ENCODE assay signal across 2 cellular contexts in the genomic region with DNA sequence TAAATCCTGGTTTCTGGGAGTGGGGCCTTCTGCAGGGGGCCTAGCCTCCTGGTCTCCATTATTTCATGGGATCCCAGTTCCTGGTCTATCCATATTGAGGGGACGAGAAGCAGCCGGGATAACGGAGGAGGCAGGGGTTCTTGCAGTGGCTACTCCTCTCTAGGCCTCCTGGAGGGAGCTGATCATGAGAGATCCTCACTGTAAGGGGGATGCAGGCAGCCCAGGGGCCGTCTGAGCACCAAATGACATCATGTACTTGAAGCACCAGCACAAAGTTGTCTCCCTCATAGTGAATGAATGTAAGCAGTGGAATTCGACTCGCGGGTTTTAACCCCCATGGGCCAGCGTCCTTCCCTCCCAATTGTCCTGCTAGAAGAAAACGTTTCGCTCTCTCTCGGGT.
TF ChIP-seq lines count a peak whose summit lies in the region.

No MANE protein-coding gene starts in this region.

TF ChIP-seq in SK-N-SH, 30 proteins besides CTCF, POLR2A, EP300 and RAD21 (continued from another document):
- TF ChIP-seq, protein P1, sequence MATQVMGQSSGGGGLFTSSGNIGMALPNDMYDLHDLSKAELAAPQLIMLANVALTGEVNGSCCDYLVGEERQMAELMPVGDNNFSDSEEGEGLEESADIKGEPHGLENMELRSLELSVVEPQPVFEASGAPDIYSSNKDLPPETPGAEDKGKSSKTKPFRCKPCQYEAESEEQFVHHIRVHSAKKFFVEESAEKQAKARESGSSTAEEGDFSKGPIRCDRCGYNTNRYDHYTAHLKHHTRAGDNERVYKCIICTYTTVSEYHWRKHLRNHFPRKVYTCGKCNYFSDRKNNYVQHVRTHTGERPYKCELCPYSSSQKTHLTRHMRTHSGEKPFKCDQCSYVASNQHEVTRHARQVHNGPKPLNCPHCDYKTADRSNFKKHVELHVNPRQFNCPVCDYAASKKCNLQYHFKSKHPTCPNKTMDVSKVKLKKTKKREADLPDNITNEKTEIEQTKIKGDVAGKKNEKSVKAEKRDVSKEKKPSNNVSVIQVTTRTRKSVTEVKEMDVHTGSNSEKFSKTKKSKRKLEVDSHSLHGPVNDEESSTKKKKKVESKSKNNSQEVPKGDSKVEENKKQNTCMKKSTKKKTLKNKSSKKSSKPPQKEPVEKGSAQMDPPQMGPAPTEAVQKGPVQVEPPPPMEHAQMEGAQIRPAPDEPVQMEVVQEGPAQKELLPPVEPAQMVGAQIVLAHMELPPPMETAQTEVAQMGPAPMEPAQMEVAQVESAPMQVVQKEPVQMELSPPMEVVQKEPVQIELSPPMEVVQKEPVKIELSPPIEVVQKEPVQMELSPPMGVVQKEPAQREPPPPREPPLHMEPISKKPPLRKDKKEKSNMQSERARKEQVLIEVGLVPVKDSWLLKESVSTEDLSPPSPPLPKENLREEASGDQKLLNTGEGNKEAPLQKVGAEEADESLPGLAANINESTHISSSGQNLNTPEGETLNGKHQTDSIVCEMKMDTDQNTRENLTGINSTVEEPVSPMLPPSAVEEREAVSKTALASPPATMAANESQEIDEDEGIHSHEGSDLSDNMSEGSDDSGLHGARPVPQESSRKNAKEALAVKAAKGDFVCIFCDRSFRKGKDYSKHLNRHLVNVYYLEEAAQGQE (IDR thresholded peaks at IDR 0.05; ENCODE audit: low read depth, low read length): no peak
- TF ChIP-seq NRF1 (IDR thresholded peaks at IDR 0.05; ENCODE audit: low read depth, low read length) (no peak), RFX5 (IDR thresholded peaks at IDR 0.05; ENCODE audit: low read length) (no peak), FOXM1 (IDR thresholded peaks at IDR 0.05; ENCODE audit: low read depth) (no peak), POLR2AphosphoS5 (IDR thresholded peaks at IDR 0.05; ENCODE audit: low read depth, low read length) (no peak), TCF12 (IDR thresholded peaks at IDR 0.05) (no peak), GABPA (IDR thresholded peaks at IDR 0.05; ENCODE audit: low read depth) (no peak), SIN3A (IDR thresholded peaks at IDR 0.05; ENCODE audit: borderline replicate concordance, low read depth, low read length) (no peak), ELF1 (IDR thresholded peaks at IDR 0.05) (no peak)
- TF ChIP-seq, protein P2, sequence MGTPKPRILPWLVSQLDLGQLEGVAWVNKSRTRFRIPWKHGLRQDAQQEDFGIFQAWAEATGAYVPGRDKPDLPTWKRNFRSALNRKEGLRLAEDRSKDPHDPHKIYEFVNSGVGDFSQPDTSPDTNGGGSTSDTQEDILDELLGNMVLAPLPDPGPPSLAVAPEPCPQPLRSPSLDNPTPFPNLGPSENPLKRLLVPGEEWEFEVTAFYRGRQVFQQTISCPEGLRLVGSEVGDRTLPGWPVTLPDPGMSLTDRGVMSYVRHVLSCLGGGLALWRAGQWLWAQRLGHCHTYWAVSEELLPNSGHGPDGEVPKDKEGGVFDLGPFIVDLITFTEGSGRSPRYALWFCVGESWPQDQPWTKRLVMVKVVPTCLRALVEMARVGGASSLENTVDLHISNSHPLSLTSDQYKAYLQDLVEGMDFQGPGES (IDR thresholded peaks at IDR 0.05; ENCODE audit: low read depth, low read length): no peak
- TF ChIP-seq, protein P3, sequence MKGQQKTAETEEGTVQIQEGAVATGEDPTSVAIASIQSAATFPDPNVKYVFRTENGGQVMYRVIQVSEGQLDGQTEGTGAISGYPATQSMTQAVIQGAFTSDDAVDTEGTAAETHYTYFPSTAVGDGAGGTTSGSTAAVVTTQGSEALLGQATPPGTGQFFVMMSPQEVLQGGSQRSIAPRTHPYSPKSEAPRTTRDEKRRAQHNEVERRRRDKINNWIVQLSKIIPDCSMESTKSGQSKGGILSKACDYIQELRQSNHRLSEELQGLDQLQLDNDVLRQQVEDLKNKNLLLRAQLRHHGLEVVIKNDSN (IDR thresholded peaks at IDR 0.05; ENCODE audit: borderline replicate concordance, low read depth): no peak

TF ChIP-seq in SK-N-SH treated with all-trans-retinoic acid at 6 μM for 48 hours, 23 proteins besides CTCF, POLR2A, EP300 and RAD21 (continued from another document):
- no peak for TF ChIP-seq TSHZ2 (CRISPR knock-in tag; IDR thresholded peaks at IDR 0.05)
- TF ChIP-seq, protein P4, sequence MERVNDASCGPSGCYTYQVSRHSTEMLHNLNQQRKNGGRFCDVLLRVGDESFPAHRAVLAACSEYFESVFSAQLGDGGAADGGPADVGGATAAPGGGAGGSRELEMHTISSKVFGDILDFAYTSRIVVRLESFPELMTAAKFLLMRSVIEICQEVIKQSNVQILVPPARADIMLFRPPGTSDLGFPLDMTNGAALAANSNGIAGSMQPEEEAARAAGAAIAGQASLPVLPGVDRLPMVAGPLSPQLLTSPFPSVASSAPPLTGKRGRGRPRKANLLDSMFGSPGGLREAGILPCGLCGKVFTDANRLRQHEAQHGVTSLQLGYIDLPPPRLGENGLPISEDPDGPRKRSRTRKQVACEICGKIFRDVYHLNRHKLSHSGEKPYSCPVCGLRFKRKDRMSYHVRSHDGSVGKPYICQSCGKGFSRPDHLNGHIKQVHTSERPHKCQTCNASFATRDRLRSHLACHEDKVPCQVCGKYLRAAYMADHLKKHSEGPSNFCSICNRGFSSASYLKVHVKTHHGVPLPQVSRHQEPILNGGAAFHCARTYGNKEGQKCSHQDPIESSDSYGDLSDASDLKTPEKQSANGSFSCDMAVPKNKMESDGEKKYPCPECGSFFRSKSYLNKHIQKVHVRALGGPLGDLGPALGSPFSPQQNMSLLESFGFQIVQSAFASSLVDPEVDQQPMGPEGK (CRISPR knock-in tag; IDR thresholded peaks at IDR 0.05; ENCODE audit: borderline replicate concordance): no peak
- no peak for TF ChIP-seq GLIS3 (CRISPR knock-in tag; IDR thresholded peaks at IDR 0.05)
- no peak for TF ChIP-seq ARNTL (CRISPR knock-in tag; IDR thresholded peaks at IDR 0.05; ENCODE audit: borderline replicate concordance, low read depth)
- no peak for TF ChIP-seq SNAI2 (CRISPR knock-in tag; IDR thresholded peaks at IDR 0.05)
- TF ChIP-seq OSR1 (CRISPR knock-in tag; IDR thresholded peaks at IDR 0.05): no peak
- TF ChIP-seq, protein P5, sequence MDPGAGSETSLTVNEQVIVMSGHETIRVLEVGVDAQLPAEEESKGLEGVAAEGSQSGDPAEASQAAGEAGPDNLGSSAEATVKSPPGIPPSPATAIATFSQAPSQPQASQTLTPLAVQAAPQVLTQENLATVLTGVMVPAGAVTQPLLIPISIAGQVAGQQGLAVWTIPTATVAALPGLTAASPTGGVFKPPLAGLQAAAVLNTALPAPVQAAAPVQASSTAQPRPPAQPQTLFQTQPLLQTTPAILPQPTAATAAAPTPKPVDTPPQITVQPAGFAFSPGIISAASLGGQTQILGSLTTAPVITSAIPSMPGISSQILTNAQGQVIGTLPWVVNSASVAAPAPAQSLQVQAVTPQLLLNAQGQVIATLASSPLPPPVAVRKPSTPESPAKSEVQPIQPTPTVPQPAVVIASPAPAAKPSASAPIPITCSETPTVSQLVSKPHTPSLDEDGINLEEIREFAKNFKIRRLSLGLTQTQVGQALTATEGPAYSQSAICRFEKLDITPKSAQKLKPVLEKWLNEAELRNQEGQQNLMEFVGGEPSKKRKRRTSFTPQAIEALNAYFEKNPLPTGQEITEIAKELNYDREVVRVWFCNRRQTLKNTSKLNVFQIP (CRISPR knock-in tag; IDR thresholded peaks at IDR 0.05; ENCODE audit: borderline replicate concordance, low read depth): no peak
- TF ChIP-seq ZFP30 (CRISPR knock-in tag; IDR thresholded peaks at IDR 0.05): no peak
- TF ChIP-seq ZNF8 (CRISPR knock-in tag; IDR thresholded peaks at IDR 0.05): no peak
- TF ChIP-seq CSDC2 (CRISPR knock-in tag; IDR thresholded peaks at IDR 0.05): no peak
- TF ChIP-seq, protein P6, sequence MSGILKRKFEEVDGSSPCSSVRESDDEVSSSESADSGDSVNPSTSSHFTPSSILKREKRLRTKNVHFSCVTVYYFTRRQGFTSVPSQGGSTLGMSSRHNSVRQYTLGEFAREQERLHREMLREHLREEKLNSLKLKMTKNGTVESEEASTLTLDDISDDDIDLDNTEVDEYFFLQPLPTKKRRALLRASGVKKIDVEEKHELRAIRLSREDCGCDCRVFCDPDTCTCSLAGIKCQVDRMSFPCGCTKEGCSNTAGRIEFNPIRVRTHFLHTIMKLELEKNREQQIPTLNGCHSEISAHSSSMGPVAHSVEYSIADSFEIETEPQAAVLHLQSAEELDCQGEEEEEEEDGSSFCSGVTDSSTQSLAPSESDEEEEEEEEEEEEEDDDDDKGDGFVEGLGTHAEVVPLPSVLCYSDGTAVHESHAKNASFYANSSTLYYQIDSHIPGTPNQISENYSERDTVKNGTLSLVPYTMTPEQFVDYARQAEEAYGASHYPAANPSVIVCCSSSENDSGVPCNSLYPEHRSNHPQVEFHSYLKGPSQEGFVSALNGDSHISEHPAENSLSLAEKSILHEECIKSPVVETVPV (CRISPR knock-in tag; IDR thresholded peaks at IDR 0.05): no peak
- no peak for TF ChIP-seq RARB (CRISPR knock-in tag; IDR thresholded peaks at IDR 0.05)
- TF ChIP-seq ZFP3 (CRISPR knock-in tag; IDR thresholded peaks at IDR 0.05): no peak
- no peak for TF ChIP-seq TOX (CRISPR knock-in tag; IDR thresholded peaks at IDR 0.05; ENCODE audit: borderline replicate concordance)
- no peak for TF ChIP-seq CREB5 (CRISPR knock-in tag; IDR thresholded peaks at IDR 0.05; ENCODE audit: low read depth)
- TF ChIP-seq ZNF565 (CRISPR knock-in tag; conservative IDR thresholded peaks at IDR 0.05; ENCODE audit: low read depth): no peak
- TF ChIP-seq ZC3H10 (CRISPR knock-in tag; IDR thresholded peaks at IDR 0.05): no peak
